In the genomic region with DNA sequence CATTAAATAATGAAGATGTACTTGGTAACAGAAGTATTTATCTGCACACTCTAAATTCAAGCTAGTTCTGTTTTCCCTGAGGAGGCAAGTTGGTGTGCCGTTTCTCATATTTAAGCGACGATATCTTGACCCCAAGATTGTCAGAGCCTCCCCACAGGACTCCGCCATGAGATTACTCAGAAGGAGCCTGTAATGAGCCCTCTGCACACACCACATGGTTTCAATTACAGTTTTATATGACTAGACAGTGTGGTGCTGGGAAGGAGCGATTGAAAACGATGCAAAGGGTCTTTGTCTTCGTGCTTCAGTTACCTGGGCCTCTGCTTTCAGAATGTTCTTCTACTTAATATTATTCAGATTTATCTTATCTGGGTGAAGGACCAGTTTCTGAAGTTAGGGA, we compare ENCODE assay signal across 22 cellular contexts.
"Had no signal": no experiment of that assay in that cellular context is flagged by ENCODE, and none has a peak within 500 bp of the region (broad histone marks: within the 10 kb centered on the region; RNA-seq: fewer than 3 reads in every experiment).

No MANE protein-coding gene starts in this region.

- H3K4me1 Mint-ChIP-seq: activated CD4-positive, alpha-beta T cell treated with anti-CD3 and anti-CD28 coated beads, Interleukin-2, amount 10 ng/mL, durations not matched to agents 7 days and 5 days; activated naive CD8-positive, alpha-beta T cell treated with anti-CD3 and anti-CD28 coated beads, Interleukin-2, amount 10 ng/mL, durations not matched to agents 7 days and 5 days; central memory CD8-positive, alpha-beta T cell had no signal

- H3K9me3 Mint-ChIP-seq: activated naive CD8-positive, alpha-beta T cell treated with anti-CD3 and anti-CD28 coated beads, Interleukin-2, amount 10 ng/mL, durations not matched to agents 7 days and 5 days; activated T-helper 2 cell treated with anti-CD3 and anti-CD28 coated beads, Interferon-gamma antibody, Interleukin-2, Interleukin-4, amounts not matched to agents 10 μg/mL and 5 μg/mL and 100 μg/mL, durations not matched to agents 14 hours and 24 hours and 36 hours had no signal

- H3K27ac Mint-ChIP-seq: activated CD4-positive, alpha-beta T cell treated with anti-CD3 and anti-CD28 coated beads, Interleukin-2, amount 10 ng/mL, durations not matched to agents 7 days and 5 days; activated CD8-positive, alpha-beta T cell treated with anti-CD3 and anti-CD28 coated beads, Interleukin-2, amount 10 ng/mL, durations not matched to agents 7 days and 5 days; activated naive CD8-positive, alpha-beta T cell treated with anti-CD3 and anti-CD28 coated beads, Interleukin-2, amount 10 ng/mL, durations not matched to agents 7 days and 5 days; activated T-cell treated with anti-CD3 and anti-CD28 coated beads, Interleukin-2, amount 50 U/mL, for 24 hours; activated T-helper 2 cell treated with anti-CD3 and anti-CD28 coated beads, Interferon-gamma antibody, Interleukin-2, Interleukin-4, amounts not matched to agents 10 μg/mL and 5 μg/mL and 100 μg/mL, durations not matched to agents 14 hours and 24 hours and 36 hours; progenitor cell of endocrine pancreas; stimulated activated naive CD8-positive, alpha-beta T cell treated with anti-CD3 and anti-CD28 coated beads, Interleukin-15, Interleukin-2, amounts not matched to agents 100 ng/mL and 50 ng/mL, for 24 hours had no signal

- H3K9me3 ChIP-seq: gastrocnemius medialis, heart left ventricle, left ventricle myocardium inferior, right atrium auricular region, tibial nerve had no signal

- H3K27me3 Mint-ChIP-seq: activated CD4-positive, alpha-beta T cell treated with anti-CD3 and anti-CD28 coated beads, Interleukin-2, amount 10 ng/mL, durations not matched to agents 7 days and 5 days; activated naive CD8-positive, alpha-beta T cell treated with anti-CD3 and anti-CD28 coated beads, Interleukin-2, amount 10 ng/mL, durations not matched to agents 7 days and 5 days; activated T-cell treated with anti-CD3 and anti-CD28 coated beads, Interleukin-2, amount 50 U/mL, for 24 hours; central memory CD8-positive, alpha-beta T cell; stimulated activated naive CD8-positive, alpha-beta T cell treated with anti-CD3 and anti-CD28 coated beads, Interleukin-15, Interleukin-2, amounts not matched to agents 100 ng/mL and 50 ng/mL, for 24 hours had no signal

- H3K4me3 Mint-ChIP-seq: activated CD4-positive, alpha-beta T cell treated with anti-CD3 and anti-CD28 coated beads, Interleukin-2, amount 10 ng/mL, durations not matched to agents 7 days and 5 days; activated CD8-positive, alpha-beta T cell treated with anti-CD3 and anti-CD28 coated beads, Interleukin-2, amount 10 ng/mL, durations not matched to agents 7 days and 5 days; activated naive CD8-positive, alpha-beta T cell treated with anti-CD3 and anti-CD28 coated beads, Interleukin-2, amount 10 ng/mL, durations not matched to agents 7 days and 5 days; activated T-cell treated with anti-CD3 and anti-CD28 coated beads, Interleukin-2, amount 50 U/mL, for 24 hours; central memory CD8-positive, alpha-beta T cell; neural crest cell; stimulated activated naive CD8-positive, alpha-beta T cell treated with anti-CD3 and anti-CD28 coated beads, Interleukin-15, Interleukin-2, amounts not matched to agents 100 ng/mL and 50 ng/mL, for 24 hours had no signal

- H3K36me3 Mint-ChIP-seq: activated naive CD8-positive, alpha-beta T cell treated with anti-CD3 and anti-CD28 coated beads, Interleukin-2, amount 10 ng/mL, durations not matched to agents 7 days and 5 days had no signal

- H3K27ac ChIP-seq: brain microvascular endothelial cell, coronary artery, gastrocnemius medialis, heart left ventricle, left ventricle myocardium inferior, right atrium auricular region, tibial nerve had no signal

- H3K4me3 ChIP-seq: coronary artery, gastrocnemius medialis, heart left ventricle, left ventricle myocardium inferior, right atrium auricular region, tibial nerve had no signal

- H3K27me3 ChIP-seq: brain microvascular endothelial cell, gastrocnemius medialis, heart left ventricle, right atrium auricular region, tibial nerve had no signal

- H3K4me1 ChIP-seq: gastrocnemius medialis, heart left ventricle, left ventricle myocardium inferior, right atrium auricular region, tibial nerve had no signal

- ATAC-seq: activated CD8-positive, alpha-beta T cell treated with anti-CD3 and anti-CD28 coated beads, Interleukin-2, amount 10 ng/mL, durations not matched to agents 7 days and 5 days; gastrocnemius medialis; heart left ventricle had no signal

- DNase-seq: activated CD4-positive, alpha-beta T cell treated with anti-CD3 and anti-CD28 coated beads, Interleukin-2, amount 10 ng/mL, durations not matched to agents 7 days and 5 days; activated CD8-positive, alpha-beta T cell treated with anti-CD3 and anti-CD28 coated beads, Interleukin-2, amount 10 ng/mL, durations not matched to agents 7 days and 5 days; activated naive CD4-positive, alpha-beta T cell treated with Interleukin-2 at 50 U/mL for 16 hours; activated naive CD8-positive, alpha-beta T cell treated with anti-CD3 and anti-CD28 coated beads, Interleukin-2, amount 10 ng/mL, durations not matched to agents 7 days and 5 days; activated T-cell treated with anti-CD3 and anti-CD28 coated beads, Interleukin-2, amount 50 U/mL, for 24 hours; brain microvascular endothelial cell; gastrocnemius medialis; heart left ventricle; kidney; left ventricle myocardium inferior; mammary epithelial cell; small intestine; stimulated activated CD4-positive, alpha-beta T cell treated with anti-CD3 and anti-CD28 coated beads, Interleukin-15, amount 100 ng/mL, for 24 hours; stimulated activated CD4-positive, alpha-beta T cell treated with anti-CD3 and anti-CD28 coated beads, Interleukin-2, amount 100 ng/mL, for 48 hours had no signal
